ENCODE assay signal across 17 cellular contexts in genomic region chr11:111441443-111441842, GRCh38.
A peak's percentile ranks its signal among the peaks of the same experiment; 100 is the strongest.
DNase-seq lines count a peak whose midpoint lies in the region; ATAC-seq and TF ChIP-seq lines count a peak whose summit lies in the region.
"Had no signal": no experiment of that assay in that cellular context is flagged by ENCODE, and none has a peak within 500 bp of the region (broad histone marks: within the 10 kb centered on the region; RNA-seq: fewer than 3 reads in every experiment).

No MANE protein-coding gene starts in this region.

- intact Hi-C loops in adrenal gland (cut with DNase I), result no loop called here

- no peak for DNase-seq in SK-N-SH
- DNase-seq in renal cortical epithelial cell (ENCODE audit: low read depth), result peak; percentile 64
- DNase-seq in adrenal gland, result no peak
- DNase-seq in WERI-Rb-1, result no peak
- DNase-seq: 8988T; activated CD4-positive, alpha-beta T cell treated with anti-CD3 and anti-CD28 coated beads for 4 hours; amygdala; GOT3; KG1; NCI-H226; thyroid gland had no signal

- no peak overlapping the region for H3K27ac ChIP-seq in SK-N-SH (ENCODE audit: low read depth in 2 of 2, low read length in 1 of 2)
- peak overlapping the region; percentile 83 for H3K27ac ChIP-seq in OCI-LY3 (ENCODE audit: low read length)
- H3K27ac ChIP-seq in esophagus (ENCODE audit: low read depth in 2 of 2, low read length in 1 of 2), result peak overlapping the region; percentile 69 to 88
- no peak overlapping the region for H3K27ac ChIP-seq in adrenal gland
- H3K27ac ChIP-seq in WERI-Rb-1, result no peak overlapping the region
- H3K27ac ChIP-seq: thyroid gland had no signal

- H4K20me1 ChIP-seq in SK-N-SH (ENCODE audit: insufficient read depth) (no peaks in the 10 kb centered on the region), OCI-LY3 (ENCODE audit: insufficient read depth, low read length) (no peaks in the 10 kb centered on the region)

- TF ChIP-seq EP300 in SK-N-SH (IDR thresholded peaks at IDR 0.05; ENCODE audit: borderline replicate concordance in 1 of 2, low read depth in 1 of 2, low read length in 1 of 2), result no peak

- peaks cover 6 to 7% of the 10 kb centered on the region in 2 experiments; a peak in 2 of 4 replicates for H3K4me1 ChIP-seq in SK-N-SH (ENCODE audit: control insufficient read depth in 1 of 2, insufficient read depth in 2 of 2, low read depth in 1 of 2, low read length in 1 of 2)
- H3K4me1 ChIP-seq in OCI-LY3 (ENCODE audit: low read length), result peaks cover 78% of the 10 kb centered on the region
- H3K4me1 ChIP-seq in esophagus (ENCODE audit: control insufficient read depth in 2 of 2, insufficient read depth in 2 of 2, low read length in 1 of 2), result peaks cover 0 to 16% of the 10 kb centered on the region in 2 donors
- peaks cover 7 to 11% of the 10 kb centered on the region in 2 donors for H3K4me1 ChIP-seq in adrenal gland (replicated peaks in 1 of 2)

- H3K36me3 ChIP-seq in SK-N-SH (replicated peaks in 1 of 2; ENCODE audit: control insufficient read depth in 1 of 2, insufficient read depth in 2 of 2, low read length in 1 of 2) (no peaks in the 10 kb centered on the region), OCI-LY3 (replicated peaks; ENCODE audit: low read depth, low read length) (no peaks in the 10 kb centered on the region), esophagus (ENCODE audit: control insufficient read depth in 2 of 2, insufficient read depth in 2 of 2, low read length in 1 of 2) (no peaks in the 10 kb centered on the region), adrenal gland (replicated peaks in 1 of 2) (no peaks in the 10 kb centered on the region), WERI-Rb-1 (no peaks in the 10 kb centered on the region)
- H3K36me3 ChIP-seq: thyroid gland had no signal

- no peak overlapping the region for H3K4me3 ChIP-seq in SK-N-SH (ENCODE audit: low read depth in 2 of 2, low read length in 1 of 2)
- no peak overlapping the region for H3K4me3 ChIP-seq in OCI-LY3 (ENCODE audit: low read length)
- H3K4me3 ChIP-seq in esophagus (ENCODE audit: low read depth in 1 of 2, low read length in 2 of 2), result no peak overlapping the region
- no peak overlapping the region for H3K4me3 ChIP-seq in adrenal gland
- no peak overlapping the region for H3K4me3 ChIP-seq in WERI-Rb-1 (ENCODE audit: low read depth, low read length)
- H3K4me3 ChIP-seq: thyroid gland had no signal

- TF ChIP-seq CTCF in SK-N-SH (IDR thresholded peaks at IDR 0.05) (no peak), OCI-LY3 (IDR thresholded peaks at IDR 0.05; ENCODE audit: low read depth, low read length) (no peak), adrenal gland (IDR thresholded peaks at IDR 0.05) (no peak), WERI-Rb-1 (IDR thresholded peaks at IDR 0.05; ENCODE audit: low read depth, low read length) (no peak)

- TF ChIP-seq RAD21 in SK-N-SH (IDR thresholded peaks at IDR 0.05; ENCODE audit: low read length), result no peak

- no peaks in the 10 kb centered on the region for H3K79me2 ChIP-seq in SK-N-SH (ENCODE audit: insufficient read depth)
- no peaks in the 10 kb centered on the region for H3K79me2 ChIP-seq in OCI-LY3 (ENCODE audit: low read length)
- H3K79me2 ChIP-seq: parathyroid adenoma had no signal

- H3K9me3 ChIP-seq in SK-N-SH (no peaks in the 10 kb centered on the region), OCI-LY3 (ENCODE audit: insufficient read depth, low read length) (peaks cover 31% of the 10 kb centered on the region; the same call in 1 of the 2 replicates), esophagus (ENCODE audit: control insufficient read depth in 2 of 2, insufficient read depth in 1 of 2, low read depth in 1 of 2, low read length in 1 of 2) (no peaks in the 10 kb centered on the region), adrenal gland (replicated peaks in 1 of 3) (no peaks in the 10 kb centered on the region), WERI-Rb-1 (ENCODE audit: severe bottlenecking) (no peaks in the 10 kb centered on the region)
- H3K9me3 ChIP-seq: thyroid gland had no signal

- H2AFZ ChIP-seq in SK-N-SH (ENCODE audit: low read depth) (no peak overlapping the region), OCI-LY3 (ENCODE audit: low read depth, low read length) (no peak overlapping the region)
- H2AFZ ChIP-seq: parathyroid adenoma had no signal

- CTCF ChIA-PET in SK-N-SH (lab: Yijun Ruan, JAX), result interaction anchor here (6.0 to 7.2 kb wide), 2 partner anchors 12 to 158 kb away, joined by 47 to 53 read pairs; no protein-coding TSS in a partner anchor

- no peaks in the 10 kb centered on the region for H3K27me3 ChIP-seq in SK-N-SH (ENCODE audit: insufficient read depth)
- H3K27me3 ChIP-seq in OCI-LY3 (ENCODE audit: low read depth, low read length), result no peaks in the 10 kb centered on the region
- H3K27me3 ChIP-seq in esophagus (ENCODE audit: control insufficient read depth in 1 of 2, insufficient read depth in 2 of 2, low read length in 2 of 2), result no peaks in the 10 kb centered on the region
- H3K27me3 ChIP-seq in adrenal gland, result no peaks in the 10 kb centered on the region
- no peaks in the 10 kb centered on the region for H3K27me3 ChIP-seq in WERI-Rb-1 (ENCODE audit: insufficient read depth, low read depth, severe bottlenecking)
- H3K27me3 ChIP-seq: thyroid gland had no signal

- no peak overlapping the region for H3K9ac ChIP-seq in SK-N-SH
- no peak overlapping the region for H3K9ac ChIP-seq in OCI-LY3 (ENCODE audit: low read length)
- H3K9ac ChIP-seq: parathyroid adenoma had no signal

- no peaks in the 10 kb centered on the region for H3F3A ChIP-seq in SK-N-SH (replicated peaks; ENCODE audit: insufficient read depth)

- TF ChIP-seq POLR2A in adrenal gland (IDR thresholded peaks at IDR 0.05), result no peak

- 76% methylated on average over 8 of the region's 8 CpGs for WGBS in SK-N-SH (ENCODE audit: low lambda C conversion rate)
- WGBS in esophagus, 2 donors, result 33 to 54% methylated on average over 8 of the region's 8 CpGs
- 84 to 89% (median 86%) methylated on average over 8 of the region's 8 CpGs for WGBS in adrenal gland, 4 donors

- POLR2A ChIA-PET in SK-N-SH (lab: Yijun Ruan, JAX), result no interaction called here

- H3K9me2 ChIP-seq in SK-N-SH, result no peaks in the 10 kb centered on the region

- ATAC-seq in SK-N-SH treated with all-trans-retinoic acid at 6 μM for 48 hours, result peak; percentile 15; the same call in 1 of the 3 replicates
- ATAC-seq in HG02571 (IDR thresholded peaks at IDR 0.05; ENCODE audit: unreplicated experiment), result no peak
- ATAC-seq: Right ventricle myocardium inferior had no signal

- H3K4me2 ChIP-seq in SK-N-SH (no peak overlapping the region), OCI-LY3 (ENCODE audit: low read length) (peak overlapping the region; percentile 57)

TF ChIP-seq in SK-N-SH treated with all-trans-retinoic acid at 6 μM for 48 hours, 23 proteins besides CTCF, POLR2A, EP300 and RAD21 (continues in another document):
- TF ChIP-seq CSRNP3 (CRISPR knock-in tag; IDR thresholded peaks at IDR 0.05) (no peak), ZFP3 (CRISPR knock-in tag; IDR thresholded peaks at IDR 0.05) (no peak), BACH2 (CRISPR knock-in tag; IDR thresholded peaks at IDR 0.05; ENCODE audit: borderline replicate concordance) (no peak), TCF4 (CRISPR knock-in tag; IDR thresholded peaks at IDR 0.05; ENCODE audit: borderline replicate concordance) (no peak), ZNF8 (CRISPR knock-in tag; IDR thresholded peaks at IDR 0.05) (no peak)

TF ChIP-seq in SK-N-SH, 30 proteins besides CTCF, POLR2A, EP300 and RAD21 (continues in another document):
- TF ChIP-seq FOXJ3 (CRISPR knock-in tag; IDR thresholded peaks at IDR 0.05) (no peak), ZBTB33 (IDR thresholded peaks at IDR 0.05; ENCODE audit: borderline replicate concordance, low read depth) (no peak), MXI1 (IDR thresholded peaks at IDR 0.05; ENCODE audit: low read depth, low read length) (no peak), MAX (IDR thresholded peaks at IDR 0.05; ENCODE audit: low read depth) (no peak), FOXM1 (IDR thresholded peaks at IDR 0.05; ENCODE audit: low read depth) (no peak), TEAD4 (IDR thresholded peaks at IDR 0.05; ENCODE audit: borderline replicate concordance, insufficient read depth) (no peak), USF1 (IDR thresholded peaks at IDR 0.05; ENCODE audit: borderline replicate concordance, low read depth) (no peak), JUND (IDR thresholded peaks at IDR 0.05) (no peak), YY1 (IDR thresholded peaks at IDR 0.05; ENCODE audit: low read depth) (no peak), SMC3 (IDR thresholded peaks at IDR 0.05; ENCODE audit: low read depth, low read length) (no peak), RXRA (IDR thresholded peaks at IDR 0.05; ENCODE audit: borderline replicate concordance, low read depth) (no peak), CHD2 (IDR thresholded peaks at IDR 0.05; ENCODE audit: low read length, partially characterized antibody) (no peak)

Comparison
In these comparisons a context has a peak if more than half of its experiments do, and no peak if none do; other contexts are left out.
1. H3K27ac ChIP-seq: peak in OCI-LY3 (single experiment) and esophagus (2 of 2); none in SK-N-SH (0 of 2), adrenal gland (0 of 5) and WERI-Rb-1 (single experiment).